In genomic region chr1:225654688-225655508, GRCh38 we compare ENCODE assay signal across 9 cellular contexts. TPM values are rescaled to one million over a fixed set of nuclear protein-coding genes. Genes with fewer than 3 reads are reported as not detected.
DNase-seq lines count a peak whose midpoint lies in the region; ATAC-seq, FAIRE-seq and TF ChIP-seq lines count a peak whose summit lies in the region.
"Had no signal": no experiment of that assay in that cellular context is flagged by ENCODE, and none has a peak within 500 bp of the region (broad histone marks: within the 10 kb centered on the region; RNA-seq: fewer than 3 reads in every experiment).

No MANE protein-coding gene starts in this region.

- no peaks in the 10 kb centered on the region for H3K36me3 ChIP-seq in keratinocyte (ENCODE audit: control insufficient read depth in 2 of 2, extremely low read depth in 1 of 2, insufficient read depth in 2 of 2, low read length in 2 of 2)

- H3K27ac ChIP-seq in keratinocyte (ENCODE audit: control insufficient read depth, insufficient read depth, low read length), result peak overlapping the region; percentile 90
- peak overlapping the region; percentile 30 for H3K27ac ChIP-seq in temporal lobe (ENCODE audit: low read depth, low read length)

- no peak overlapping the region for H2AFZ ChIP-seq in keratinocyte (ENCODE audit: control insufficient read depth, low read length)

- peaks cover 11% of the 10 kb centered on the region for H3K4me1 Mint-ChIP-seq in activated CD4-positive, alpha-beta T cell treated with anti-CD3 and anti-CD28 coated beads, Interleukin-2, amount 10 ng/mL, durations not matched to agents 7 days and 5 days
- peaks cover 13% of the 10 kb centered on the region for H3K4me1 Mint-ChIP-seq in activated CD4-positive, alpha-beta memory T cell treated with anti-CD3 and anti-CD28 coated beads for 36 hours (ENCODE audit: low read depth)

- peaks cover 35% of the 10 kb centered on the region for H3K4me1 ChIP-seq in keratinocyte (ENCODE audit: control insufficient read depth, extremely low read depth, insufficient read depth, low read length)

- CTCF ChIA-PET in activated CD4-positive, alpha-beta T cell treated with anti-CD3 and anti-CD28 coated beads, Interleukin-2, amount 10 ng/mL, durations not matched to agents 7 days and 5 days (lab: Charles Lee), result interaction anchor here (0.5 to 1.1 kb wide), 6 partner anchors 15 to 181 kb away, joined by 3 to 5 read pairs (median 4); partner anchors contain the start of gene SRP9
- CTCF ChIA-PET in activated CD4-positive, alpha-beta memory T cell treated with anti-CD3 and anti-CD28 coated beads for 36 hours (lab: Charles Lee), result interaction anchor here (0.8 to 1.5 kb wide), 3 partner anchors 30 to 257 kb away, joined by 3 to 4 read pairs (median 3); no protein-coding TSS in a partner anchor
- CTCF ChIA-PET in GM10248 (lab: Yijun Ruan, JAX), result interaction anchor here (0.8 to 0.9 kb wide), 2 partner anchors 11 to 123 kb away, joined by 3 to 5 read pairs; partner anchors contain the start of gene SRP9

- no peak for TF ChIP-seq CTCF in keratinocyte (optimal IDR thresholded peaks at IDR 0.05 in 1 of 3, IDR thresholded peaks at IDR 0.05 in 1 of 3, conservative IDR thresholded peaks at IDR 0.05 in 1 of 3; ENCODE audit: extremely low read depth in 1 of 3, insufficient read depth in 2 of 3, low read length in 3 of 3)
- TF ChIP-seq CTCF in GM10248 (IDR thresholded peaks at IDR 0.05; ENCODE audit: control extremely low read depth, extremely low read depth, low read depth, missing control alignments), result no peak

- intact Hi-C loops in activated CD4-positive, alpha-beta memory T cell treated with anti-CD3 and anti-CD28 coated beads for 36 hours (cut with micrococcal nuclease), result loop anchor here (5.0 kb wide), 3 partner anchors 103 to 178 kb away; partner anchors contain the start of gene SRP9

- dilution Hi-C loops in keratinocyte (cut with MboI; ENCODE audit: extremely low pct_ligation_motif_present, low sequenced_read_pairs), result no loop called here

- ATAC-seq in HG03095 (IDR thresholded peaks at IDR 0.05; ENCODE audit: unreplicated experiment), result no peak

- H3K4me2 ChIP-seq in keratinocyte (ENCODE audit: control insufficient read depth, extremely low read depth, insufficient read depth, low read depth, low read length), result peak overlapping the region; percentile 89

- no peaks in the 10 kb centered on the region for H3K9me3 Mint-ChIP-seq in activated CD4-positive, alpha-beta T cell treated with anti-CD3 and anti-CD28 coated beads, Interleukin-2, amount 10 ng/mL, durations not matched to agents 7 days and 5 days
- no peaks in the 10 kb centered on the region for H3K9me3 Mint-ChIP-seq in activated CD4-positive, alpha-beta memory T cell treated with anti-CD3 and anti-CD28 coated beads for 36 hours

- H3K27ac Mint-ChIP-seq in activated CD4-positive, alpha-beta T cell treated with anti-CD3 and anti-CD28 coated beads, Interleukin-2, amount 10 ng/mL, durations not matched to agents 7 days and 5 days, result no peak overlapping the region
- no peak overlapping the region for H3K27ac Mint-ChIP-seq in activated CD4-positive, alpha-beta memory T cell treated with anti-CD3 and anti-CD28 coated beads for 36 hours

- H3K9me1 ChIP-seq in keratinocyte (ENCODE audit: control insufficient read depth, extremely low read depth, insufficient read depth, low read length), result no peaks in the 10 kb centered on the region

- H3K4me3 ChIP-seq in keratinocyte (ENCODE audit: control insufficient read depth in 2 of 3, extremely low read depth in 1 of 3, insufficient read depth in 2 of 3, low read depth in 1 of 3, low read length in 3 of 3), result no peak overlapping the region

- no peaks in the 10 kb centered on the region for H4K20me1 ChIP-seq in keratinocyte (ENCODE audit: control insufficient read depth, extremely low read depth, insufficient read depth, low read length)

- DNase-seq in activated CD4-positive, alpha-beta T cell treated with anti-CD3 and anti-CD28 coated beads, Interleukin-2, amount 10 ng/mL, durations not matched to agents 7 days and 5 days, result no peak
- DNase-seq in activated CD4-positive, alpha-beta T cell treated with anti-CD3 and anti-CD28 coated beads for 1 hour, result no peak
- no peak for DNase-seq in activated CD4-positive, alpha-beta memory T cell treated with anti-CD3 and anti-CD28 coated beads for 36 hours
- DNase-seq in keratinocyte (ENCODE audit: low read depth, low spot score) (no peak), middle frontal gyrus (ENCODE audit: extremely low spot score, low spot score) (no peak), GM10248 (ENCODE audit: extremely low spot score) (no peak)
- DNase-seq: stimulated activated CD4-positive, alpha-beta T cell treated with anti-CD3 and anti-CD28 coated beads, Interleukin-2, amount 100 ng/mL, for 48 hours had no signal

- peaks cover 28% of the 10 kb centered on the region for H3K79me2 ChIP-seq in keratinocyte (ENCODE audit: control insufficient read depth, insufficient read depth, low read length)

- H3K27me3 ChIP-seq in keratinocyte (ENCODE audit: control insufficient read depth, extremely low read depth, insufficient read depth, low read length), result no peaks in the 10 kb centered on the region

- peak overlapping the region; percentile 7 for H3K4me3 Mint-ChIP-seq in activated CD4-positive, alpha-beta T cell treated with anti-CD3 and anti-CD28 coated beads, Interleukin-2, amount 10 ng/mL, durations not matched to agents 7 days and 5 days
- H3K4me3 Mint-ChIP-seq in activated CD4-positive, alpha-beta memory T cell treated with anti-CD3 and anti-CD28 coated beads for 36 hours, result peak overlapping the region; percentile 59

- H3K36me3 Mint-ChIP-seq in activated CD4-positive, alpha-beta T cell treated with anti-CD3 and anti-CD28 coated beads, Interleukin-2, amount 10 ng/mL, durations not matched to agents 7 days and 5 days (ENCODE audit: low read depth), result no peaks in the 10 kb centered on the region
- H3K36me3 Mint-ChIP-seq in activated CD4-positive, alpha-beta memory T cell treated with anti-CD3 and anti-CD28 coated beads for 36 hours, result no peaks in the 10 kb centered on the region

- peaks cover 48% of the 10 kb centered on the region for H3K27me3 Mint-ChIP-seq in activated CD4-positive, alpha-beta T cell treated with anti-CD3 and anti-CD28 coated beads, Interleukin-2, amount 10 ng/mL, durations not matched to agents 7 days and 5 days
- H3K27me3 Mint-ChIP-seq in activated CD4-positive, alpha-beta memory T cell treated with anti-CD3 and anti-CD28 coated beads for 36 hours, result peaks cover 18% of the 10 kb centered on the region

- no peak overlapping the region for H3K9ac ChIP-seq in keratinocyte (ENCODE audit: control insufficient read depth, extremely low read depth, insufficient read depth, low read length)

- FAIRE-seq in keratinocyte (lab: Jason Lieb, UNC), result peak; percentile 13

- H3K9me3 ChIP-seq in keratinocyte (ENCODE audit: control insufficient read depth, low read depth, low read length), result no peaks in the 10 kb centered on the region

- POLR2A ChIA-PET in activated CD4-positive, alpha-beta T cell treated with anti-CD3 and anti-CD28 coated beads, Interleukin-2, amount 10 ng/mL, durations not matched to agents 7 days and 5 days (lab: Charles Lee), result no interaction called here
- POLR2A ChIA-PET in activated CD4-positive, alpha-beta memory T cell treated with anti-CD3 and anti-CD28 coated beads for 36 hours (lab: Charles Lee), result no interaction called here
- POLR2A ChIA-PET in GM10248 (lab: Yijun Ruan, JAX), result no interaction called here

RNA-seq across cellular contexts. Expression of gene ENAH, which starts 2.0 kb away (rescaled TPM):
- not detected for total RNA-seq in activated CD4-positive, alpha-beta T cell treated with anti-CD3 and anti-CD28 coated beads, Interleukin-2, amount 10 ng/mL, durations not matched to agents 7 days and 5 days
- under 1 TPM; 0.80 to 0.95 TPM for total RNA-seq in activated CD4-positive, alpha-beta memory T cell treated with anti-CD3 and anti-CD28 coated beads for 36 hours
- polyA plus RNA-seq in keratinocyte, result 50.2 to 63.8 TPM (median 61.0 TPM) in 3 replicates
- polyA plus RNA-seq in keratinocyte (2011; ENCODE audit: low read depth), result 65.7 TPM
- 69.5 and 113 TPM in 2 replicates for polyA plus RNA-seq in keratinocyte (2011; cell fraction: cytosol; rRNA removed)
- polyA plus RNA-seq in keratinocyte (2011; cell fraction: nucleus; rRNA removed), result 63.6 and 76.8 TPM in 2 replicates
- polyA plus RNA-seq in keratinocyte (2012; ENCODE audit: low replicate concordance), result 33.5 and 59.5 TPM in 2 replicates
- 25.2 to 127 TPM (median 102 TPM) in 3 replicates for polyA minus RNA-seq in keratinocyte
- 50.5 TPM for polyA minus RNA-seq in keratinocyte (2011; cell fraction: cytosol; rRNA and poly(A)+ RNA removed)
- polyA minus RNA-seq in keratinocyte (2011; cell fraction: nucleus; rRNA and poly(A)+ RNA removed), result 26.5 and 63.1 TPM in 2 replicates
- total RNA-seq in temporal lobe, result 64.4 TPM

Comparison
In these comparisons a context has a peak if more than half of its experiments do, and no peak if none do; other contexts are left out.
1. RNA of gene ENAH, which starts 2.0 kb away (total RNA-seq): 64.4 TPM in temporal lobe (single experiment); 0.80 to 0.95 TPM in activated CD4-positive, alpha-beta memory T cell treated with anti-CD3 and anti-CD28 coated beads for 36 hours and not detected in activated CD4-positive, alpha-beta T cell treated with anti-CD3 and anti-CD28 coated beads, Interleukin-2, amount 10 ng/mL, durations not matched to agents 7 days and 5 days; every median in the first group is over 10 times any median in the second.